2 cellular contexts compared by ENCODE assay signal in the genomic region with DNA sequence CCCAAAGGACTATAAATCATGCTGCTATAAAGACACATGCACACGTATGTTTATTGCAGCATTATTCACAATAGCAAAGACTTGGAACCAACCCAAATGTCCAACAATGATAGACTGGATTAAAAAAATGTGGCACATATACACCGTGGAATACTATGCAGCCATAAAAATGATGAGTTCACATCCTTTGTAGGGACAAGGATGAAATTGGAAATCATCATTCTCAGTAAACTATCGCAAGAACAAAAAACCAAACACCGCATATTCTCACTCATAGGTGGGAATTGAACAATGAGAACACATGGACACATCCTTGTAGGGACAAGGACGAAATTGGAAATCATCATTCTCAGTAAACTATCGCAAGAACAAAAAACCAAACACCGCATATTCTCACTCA. TPM values are rescaled to one million over a fixed set of nuclear protein-coding genes. Genes with fewer than 3 reads are reported as not detected.
"Had no signal": no experiment of that assay in that cellular context is flagged by ENCODE, and none has a peak within 500 bp of the region (broad histone marks: within the 10 kb centered on the region; RNA-seq: fewer than 3 reads in every experiment).

No MANE protein-coding gene starts in this region.

RNA-seq across cellular contexts. Expression of gene NEK2, which starts 49.6 kb away (rescaled TPM):
- total RNA-seq: esophagus muscularis mucosa, gastrocnemius medialis had no signal
